In the genomic region with DNA sequence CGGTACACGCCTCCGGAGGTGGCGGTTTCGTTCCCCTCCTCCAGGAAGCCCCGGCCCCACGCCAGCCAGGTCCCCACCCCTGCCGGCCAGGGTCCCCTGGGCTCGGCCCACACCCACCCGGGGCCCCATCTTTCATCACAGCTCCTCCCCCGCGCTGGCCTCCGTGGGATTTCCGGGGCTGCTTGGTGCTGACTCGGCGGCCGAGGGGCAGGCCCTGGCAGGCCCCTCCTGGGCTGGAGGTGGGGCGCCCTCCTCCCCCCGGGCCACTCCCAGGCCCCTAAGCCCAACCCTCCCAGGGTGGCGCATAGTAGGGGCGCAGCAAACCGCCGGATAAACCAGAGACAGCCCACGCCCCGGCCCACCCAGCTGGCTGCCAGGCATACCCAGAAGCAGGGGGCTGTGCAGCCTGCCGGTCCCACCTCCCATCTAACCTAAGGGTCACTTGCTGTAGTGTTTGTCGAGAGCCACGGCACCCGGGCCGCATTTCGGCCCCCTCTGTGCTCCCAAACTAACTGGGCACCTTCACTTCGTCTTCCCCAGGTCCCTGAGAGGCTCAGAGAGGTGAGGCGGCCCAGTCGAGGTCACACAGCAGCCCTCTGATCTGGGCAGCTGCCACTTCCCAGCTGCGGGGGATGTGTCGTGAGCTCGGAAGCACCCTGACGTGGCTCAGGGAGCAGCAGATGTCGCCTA, we compare ENCODE assay signal across 8 cellular contexts. TPM values are rescaled to one million over a fixed set of nuclear protein-coding genes. Genes with fewer than 3 reads are reported as not detected.
A peak's percentile ranks its signal among the peaks of the same experiment; 100 is the strongest.
DNase-seq lines count a peak whose midpoint lies in the region; ATAC-seq and TF ChIP-seq lines count a peak whose summit lies in the region.

No MANE protein-coding gene starts in this region.

- no peaks in the 10 kb centered on the region for H3K27me3 ChIP-seq in foreskin keratinocyte

- ATAC-seq in foreskin keratinocyte = peak; percentile 42
- ATAC-seq in HG03139 (IDR thresholded peaks at IDR 0.05; ENCODE audit: unreplicated experiment) = no peak
- no peak for ATAC-seq in GM18909 (IDR thresholded peaks at IDR 0.05; ENCODE audit: poor library complexity, unreplicated experiment)

- H3K4me3 ChIP-seq in HFF-Myc (replicated peaks; ENCODE audit: low read depth, low read length) = 0 out of 2 replicates have a peak overlapping the region, but pooled peaks have one; percentile 33

- peaks cover 24% of the 10 kb centered on the region for H3K4me1 ChIP-seq in foreskin keratinocyte

- no peak for TF ChIP-seq CTCF in HFF-Myc (IDR thresholded peaks at IDR 0.05; ENCODE audit: low read depth, low read length, missing control alignments)
- TF ChIP-seq CTCF in foreskin keratinocyte (conservative IDR thresholded peaks at IDR 0.05) = no peak

- DNase-seq in HFF-Myc (ENCODE audit: extremely low read depth, low read depth) = no peak
- DNase-seq in activated T-cell treated with anti-CD3 and anti-CD28 coated beads for 48 hours (ENCODE audit: low read depth) = peak; percentile 44
- peak; percentile 49 to 63 for DNase-seq in foreskin keratinocyte
- DNase-seq in stimulated activated CD4-positive, alpha-beta T cell treated with anti-CD3 and anti-CD28 coated beads, Interleukin-4, amount 100 ng/mL, for 24 hours = peak; percentile 58
- DNase-seq in pons (ENCODE audit: low spot score) = no peak
- DNase-seq in NCI-H2029 (lab: John Stamatoyannopoulos, UW) = no peak

- peak overlapping the region; percentile 92 for H3K27ac ChIP-seq in foreskin keratinocyte

RNA-seq across cellular contexts. Expression of a gene that starts 6.6 kb away (rescaled TPM):
- 18.1 and 20.1 TPM in 2 replicates for total RNA-seq in foreskin keratinocyte
- 10.0 and 10.4 TPM in 2 replicates for polyA plus RNA-seq in foreskin keratinocyte

RNA-seq across cellular contexts. Expression of a gene that starts 52.5 kb away (rescaled TPM):
- total RNA-seq in foreskin keratinocyte = 22.0 and 23.9 TPM in 2 replicates
- 10.7 and 11.9 TPM in 2 replicates for polyA plus RNA-seq in foreskin keratinocyte

Comparison
In these comparisons a context has a peak if more than half of its experiments do, and no peak if none do; other contexts are left out.
1. DNase-seq: peak in activated T-cell treated with anti-CD3 and anti-CD28 coated beads for 48 hours (single experiment), foreskin keratinocyte (2 of 2) and stimulated activated CD4-positive, alpha-beta T cell treated with anti-CD3 and anti-CD28 coated beads, Interleukin-4, amount 100 ng/mL, for 24 hours (single experiment); none in HFF-Myc (single experiment), pons (single experiment) and NCI-H2029 (single experiment).